ENCODE assay signal across 8 cellular contexts in the genomic region with DNA sequence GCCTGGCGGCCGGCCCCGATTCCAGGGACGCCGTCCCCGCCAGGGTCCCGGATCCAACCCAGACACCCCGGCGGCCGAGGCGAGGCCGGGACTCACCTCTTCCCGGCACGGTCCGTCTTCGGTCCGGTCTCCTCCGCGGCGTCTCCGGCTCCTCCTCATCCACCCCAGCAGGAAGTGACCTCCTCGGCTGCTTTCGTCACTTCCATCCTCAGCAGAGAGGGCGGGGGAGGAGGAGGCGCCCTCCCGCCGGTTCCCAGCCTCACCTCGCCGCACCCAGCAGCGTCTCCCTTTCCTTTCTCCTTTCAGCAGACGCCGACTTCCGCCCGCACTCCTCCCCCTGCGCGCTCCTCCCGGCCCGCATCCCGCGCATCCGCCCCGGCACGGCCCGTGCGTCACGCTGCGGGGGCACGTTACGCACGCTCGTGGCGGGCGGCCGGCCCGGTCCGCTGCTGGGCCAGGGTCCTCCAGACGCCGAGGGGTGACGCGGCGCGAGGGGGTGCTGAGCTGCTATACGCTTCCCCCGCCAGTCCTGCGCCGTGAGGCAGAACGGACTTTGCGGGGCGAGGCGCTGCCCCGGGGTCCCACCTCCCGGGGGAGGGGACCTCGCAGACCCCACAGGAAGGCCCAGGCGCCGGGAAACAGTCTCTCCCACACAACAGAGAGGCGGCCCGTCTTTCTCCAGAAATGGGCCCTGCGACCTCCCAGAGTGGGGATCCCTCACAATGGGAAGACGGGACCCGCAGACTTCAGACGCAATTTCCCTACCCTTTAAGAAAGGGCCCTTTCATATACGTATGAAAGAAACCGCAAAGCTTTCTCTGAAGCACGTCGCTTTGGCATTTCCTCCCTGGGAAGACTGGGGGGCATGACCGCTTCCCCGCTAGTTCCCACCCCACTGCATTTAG. TPM values are rescaled to one million over a fixed set of nuclear protein-coding genes. Genes with fewer than 3 reads are reported as not detected.
A peak's percentile ranks its signal among the peaks of the same experiment; 100 is the strongest.
DNase-seq lines count a peak whose midpoint lies in the region; ATAC-seq, FAIRE-seq and TF ChIP-seq lines count a peak whose summit lies in the region.

Gene ETV3, minus strand, starts transcription at position 176 of the 905 bp plus-strand sequence. CDS start 2,043 bp downstream, outside the sequence.

- H3K9me3 ChIP-seq in PC-9 (ENCODE audit: insufficient read depth, low read depth) (no peaks in the 10 kb centered on the region), esophagus (ENCODE audit: control insufficient read depth in 2 of 2, insufficient read depth in 1 of 2, low read depth in 1 of 2, low read length in 1 of 2) (no peaks in the 10 kb centered on the region), muscle layer of colon (ENCODE audit: low read length) (no peaks in the 10 kb centered on the region)

- intact Hi-C loops in PC-9 (cut with micrococcal nuclease; ENCODE audit: unreplicated experiment): loop anchor here (10.0 kb wide), 1 partner anchor 444 kb away; no protein-coding TSS in a partner anchor

- peak within 1 kb of the TSS; percentile 86 for H2AFZ ChIP-seq in PC-9

- peak within 1 kb of the TSS; percentile 90 for H3K9ac ChIP-seq in muscle layer of colon (ENCODE audit: low read length)

- FAIRE-seq in D721Med (lab: Jason Lieb, UNC): no peak

- peaks cover 25% of the 10 kb centered on the region for H3K36me3 ChIP-seq in PC-9 (ENCODE audit: low read depth)
- H3K36me3 ChIP-seq in esophagus (ENCODE audit: control insufficient read depth in 2 of 2, insufficient read depth in 2 of 2, low read length in 1 of 2): peaks cover 0 to 16% of the 10 kb centered on the region in 2 donors
- H3K36me3 ChIP-seq in muscle layer of colon (ENCODE audit: insufficient read depth, low read length): peaks cover 27% of the 10 kb centered on the region

- peaks cover 35% of the 10 kb centered on the region; the same call in 1 of the 2 replicates for H3F3A ChIP-seq in PC-9 (ENCODE audit: insufficient read depth, low read depth)

- TF ChIP-seq CTCF in D721Med (IDR thresholded peaks at IDR 0.05; ENCODE audit: insufficient read depth, missing control alignments): no peak
- no peak for TF ChIP-seq CTCF in PC-9 (conservative IDR thresholded peaks at IDR 0.05)

- peaks cover 40% of the 10 kb centered on the region for H3K4me1 ChIP-seq in PC-9 (replicated peaks; ENCODE audit: insufficient read depth)
- H3K4me1 ChIP-seq in esophagus (ENCODE audit: control insufficient read depth in 2 of 2, insufficient read depth in 2 of 2, low read length in 1 of 2): peaks cover 0 to 2% of the 10 kb centered on the region in 2 donors
- H3K4me1 ChIP-seq in muscle layer of colon (ENCODE audit: insufficient read depth, low read length): peaks cover 20% of the 10 kb centered on the region

- peak; percentile 90 for DNase-seq in D721Med (ENCODE audit: insufficient read length, low spot score)
- DNase-seq in HuH-7.5 (ENCODE audit: low spot score): peak; percentile 80
- DNase-seq in PC-9: peak; percentile 88 to 90
- DNase-seq in activated T-cell treated with anti-CD3 and anti-CD28 coated beads, Interleukin-2, amount 50 U/mL, for 1 hour: peak; percentile 88
- DNase-seq in stimulated activated CD8-positive, alpha-beta memory T cell treated with anti-CD3 and anti-CD28 coated beads, Interleukin-7, amount 100 ng/mL, for 1 hour (ENCODE audit: low read depth in 2 of 2): peak; percentile 58 to 64

- BruUV-seq in PC-9 (replicated peaks; lab: Mats Ljungman, UMichigan): TSS peak; percentile 82

- ATAC-seq in GM21515 (IDR thresholded peaks at IDR 0.05; ENCODE audit: unreplicated experiment): peak; percentile 90

- no peaks in the 10 kb centered on the region for H3K9me2 ChIP-seq in PC-9 (ENCODE audit: insufficient read depth)

- H3K79me2 ChIP-seq in PC-9 (ENCODE audit: low read depth): peaks cover 46% of the 10 kb centered on the region

- H3K27ac ChIP-seq in PC-9: peak within 1 kb of the TSS; percentile 78
- peak within 1 kb of the TSS; percentile 96 to 99 for H3K27ac ChIP-seq in esophagus (ENCODE audit: low read depth in 2 of 2, low read length in 1 of 2)
- peak within 1 kb of the TSS; percentile 88 for H3K27ac ChIP-seq in muscle layer of colon (ENCODE audit: low read depth, low read length)

- CTCF ChIA-PET in PC-9 (lab: Charles Lee): interaction anchor here (0.6 to 2.2 kb wide), 2 partner anchors 17 to 39 kb away, joined by 6 to 9 read pairs; partner anchors contain the start of gene ETV3L

- H3K4me3 ChIP-seq in PC-9 (peak within 1 kb of the TSS; percentile 86), esophagus (ENCODE audit: low read depth in 1 of 2, low read length in 2 of 2) (peak within 1 kb of the TSS; percentile 95 to 96), muscle layer of colon (ENCODE audit: low read depth in 1 of 2, low read length in 2 of 2) (peak within 1 kb of the TSS; percentile 89 to 93)

- H3K4me2 ChIP-seq in PC-9: peak within 1 kb of the TSS; percentile 96

- WGBS in esophagus, 2 donors: 0 to 1% methylated on average over 85 to 87 of the region's 87 CpGs

- H3K27me3 ChIP-seq in PC-9 (ENCODE audit: insufficient read depth, low read depth): no peaks in the 10 kb centered on the region
- H3K27me3 ChIP-seq in esophagus (ENCODE audit: control insufficient read depth in 1 of 2, insufficient read depth in 2 of 2, low read length in 2 of 2): no peaks in the 10 kb centered on the region
- H3K27me3 ChIP-seq in muscle layer of colon (ENCODE audit: control insufficient read depth in 1 of 2, insufficient read depth in 2 of 2, low read length in 2 of 2): no peaks in the 10 kb centered on the region

- POLR2A ChIA-PET in PC-9 (lab: Charles Lee; ENCODE audit: unreplicated experiment): interaction anchor here (0.6 kb wide), 1 partner anchor 9 kb away, joined by 11 read pairs; no protein-coding TSS in a partner anchor

- peaks cover 11% of the 10 kb centered on the region; the same call in 1 of the 2 replicates for H4K20me1 ChIP-seq in PC-9 (ENCODE audit: insufficient read depth)

RNA-seq across cellular contexts. Expression of gene ETV3, which starts in this region (rescaled TPM):
- 22.1 and 26.2 TPM in 2 replicates for total RNA-seq in PC-9 (2021)
- 1 to 10 TPM; 9.3 to 9.4 TPM for polyA plus RNA-seq in esophagus

Comparison
In these comparisons a context has a peak if more than half of its experiments do, and no peak if none do; other contexts are left out.
1. Peak in every context shown above with its lines: DNase-seq, ATAC-seq, H3K4me3 ChIP-seq and H3K27ac ChIP-seq.